Comparison of ENCODE assay signal across 10 cellular contexts in the genomic region with DNA sequence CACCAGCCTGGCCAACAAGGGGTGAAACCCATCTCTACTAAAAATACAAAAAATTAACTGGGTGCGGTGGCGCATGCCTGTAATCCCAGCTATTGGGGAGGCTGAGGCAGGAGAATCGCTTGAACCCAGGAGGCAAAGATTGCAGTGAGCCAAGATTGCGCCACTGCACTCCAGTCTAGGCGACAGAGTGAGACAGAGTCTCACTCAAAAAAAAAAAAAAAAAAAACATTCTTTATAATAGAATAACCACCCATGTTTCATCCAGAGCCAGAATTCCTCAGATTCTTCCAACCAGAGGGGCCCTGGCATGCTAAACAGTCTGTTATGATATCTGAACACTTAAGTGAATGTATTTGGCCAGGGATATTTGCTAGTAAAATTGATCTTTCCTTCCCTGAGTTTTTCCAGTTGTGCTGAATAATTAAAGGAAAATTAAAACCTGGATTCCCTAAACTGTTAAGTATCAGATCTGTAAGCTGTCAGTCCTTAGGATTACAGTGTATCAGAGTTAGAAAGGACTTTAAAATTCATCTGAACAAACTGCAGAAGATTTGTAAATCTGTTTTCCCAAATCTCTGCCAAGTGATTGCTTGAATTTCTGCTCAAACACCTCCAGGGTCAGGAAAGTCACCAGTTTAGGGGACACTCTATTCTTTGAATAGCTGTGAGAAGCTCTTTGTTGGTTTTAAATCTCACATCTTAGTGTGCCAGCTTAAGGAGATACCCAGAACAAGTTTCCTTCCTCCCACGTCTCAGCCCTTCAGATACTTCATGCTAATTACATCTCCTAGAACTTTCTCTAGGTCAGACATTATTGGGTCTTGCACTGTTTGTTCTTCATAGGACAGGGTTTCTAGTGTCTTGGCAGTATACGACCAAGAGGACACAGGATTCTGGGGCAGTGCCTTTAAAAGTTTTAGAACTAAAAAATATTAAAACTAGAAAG.
DNase-seq lines count a peak whose midpoint lies in the region; ATAC-seq, FAIRE-seq and TF ChIP-seq lines count a peak whose summit lies in the region.
"Had no signal": no experiment of that assay in that cellular context is flagged by ENCODE, and none has a peak within 500 bp of the region (broad histone marks: within the 10 kb centered on the region; RNA-seq: fewer than 3 reads in every experiment).

No MANE protein-coding gene starts in this region.

- POLR2A ChIA-PET in activated B cell treated with CpG ODN at 0.5 μM for 24 hours (lab: Charles Lee) = interaction anchor here (1.1 kb wide), 1 partner anchor 8 kb away, joined by 3 read pairs; no protein-coding TSS in a partner anchor

- H3K27me3 Mint-ChIP-seq in activated B cell treated with CpG ODN at 0.5 μM for 24 hours = no peaks in the 10 kb centered on the region

- DNase-seq in HTR-8/SVneo (ENCODE audit: insufficient read length, low spot score) = peak; percentile 41
- DNase-seq in activated B cell treated with CpG ODN at 0.5 μM for 24 hours = no peak
- peak; percentile 76 for DNase-seq in glomerular visceral epithelial cell (ENCODE audit: extremely low spot score)
- no peak for DNase-seq in C1 segment of cervical spinal cord (lab: John Stamatoyannopoulos, UW)
- DNase-seq in frontal cortex (ENCODE audit: low spot score in 2 of 2) = no peak
- DNase-seq: Karpas-422, T-helper 9 cell had no signal

- H3K4me3 ChIP-seq in skin epidermis = no peak overlapping the region

- H3K4me3 Mint-ChIP-seq in activated B cell treated with CpG ODN at 0.5 μM for 24 hours = peak overlapping the region; percentile 88

- CTCF ChIA-PET in activated B cell treated with CpG ODN at 0.5 μM for 24 hours (lab: Charles Lee) = no interaction called here

- no peaks in the 10 kb centered on the region for H3K9me3 Mint-ChIP-seq in activated B cell treated with CpG ODN at 0.5 μM for 24 hours

- H3K27ac Mint-ChIP-seq in activated B cell treated with CpG ODN at 0.5 μM for 24 hours = no peak overlapping the region

- intact Hi-C loops in activated B cell treated with CpG ODN at 0.5 μM for 24 hours (cut with micrococcal nuclease) = loop anchor here (1.0 kb wide), 1 partner anchor 132 kb away; no protein-coding TSS in a partner anchor

- H3K36me3 Mint-ChIP-seq in activated B cell treated with CpG ODN at 0.5 μM for 24 hours (ENCODE audit: low read depth) = peaks cover 10% of the 10 kb centered on the region

- H3K27ac ChIP-seq in skin epidermis = peak overlapping the region in 11 of 21 experiments; percentile 2 to 93 (median 32)

- FAIRE-seq in HTR-8/SVneo (lab: Jason Lieb, UNC) (no peak), frontal cortex (lab: Jason Lieb, UNC) (no peak)

- ATAC-seq in activated B cell treated with CpG ODN at 0.5 μM for 24 hours (ENCODE audit: low read depth) (no peak), HG03025 (IDR thresholded peaks at IDR 0.05; ENCODE audit: low FRiP score, unreplicated experiment) (no peak), HG03039 (IDR thresholded peaks at IDR 0.05; ENCODE audit: unreplicated experiment) (no peak)

- H3K4me1 Mint-ChIP-seq in activated B cell treated with CpG ODN at 0.5 μM for 24 hours = peaks cover 28% of the 10 kb centered on the region

- no peak for TF ChIP-seq CTCF in activated B cell treated with CpG ODN at 0.5 μM for 24 hours (IDR thresholded peaks at IDR 0.05)

Comparison
In these comparisons a context has a peak if more than half of its experiments do, and no peak if none do; other contexts are left out.
1. DNase-seq: peak in HTR-8/SVneo (single experiment) and glomerular visceral epithelial cell (single experiment); none in activated B cell treated with CpG ODN at 0.5 μM for 24 hours (single experiment), C1 segment of cervical spinal cord (0 of 14) and frontal cortex (0 of 2).